Comparison of ENCODE assay signal across 21 cellular contexts in genomic region chr2:232506713-232507112, GRCh38. TPM values are rescaled to one million over a fixed set of nuclear protein-coding genes. Genes with fewer than 3 reads are reported as not detected.
DNase-seq lines count a peak whose midpoint lies in the region; ATAC-seq and TF ChIP-seq lines count a peak whose summit lies in the region.
"Had no signal": no experiment of that assay in that cellular context is flagged by ENCODE, and none has a peak within 500 bp of the region (broad histone marks: within the 10 kb centered on the region; RNA-seq: fewer than 3 reads in every experiment).

No MANE protein-coding gene starts in this region.

- peaks cover 13% of the 10 kb centered on the region for H3K4me1 Mint-ChIP-seq in activated T-helper 2 cell treated with anti-CD3 and anti-CD28 coated beads, Interferon-gamma antibody, Interleukin-2, Interleukin-4, amounts not matched to agents 10 μg/mL and 5 μg/mL and 100 μg/mL, durations not matched to agents 14 hours and 24 hours and 36 hours (ENCODE audit: low read depth)

- H3K36me3 Mint-ChIP-seq in activated T-helper 2 cell treated with anti-CD3 and anti-CD28 coated beads, Interferon-gamma antibody, Interleukin-2, Interleukin-4, amounts not matched to agents 10 μg/mL and 5 μg/mL and 100 μg/mL, durations not matched to agents 14 hours and 24 hours and 36 hours (ENCODE audit: low read depth) = no peaks in the 10 kb centered on the region

- DNase-seq in BE2C (peak; percentile 70), WERI-Rb-1 (no peak)
- no peak for DNase-seq in activated T-helper 2 cell treated with anti-CD3 and anti-CD28 coated beads, Interferon-gamma antibody, Interleukin-2, Interleukin-4, amounts not matched to agents 10 μg/mL and 5 μg/mL and 100 μg/mL, durations not matched to agents 14 hours and 24 hours and 36 hours (ENCODE audit: low spot score)
- DNase-seq: Caco-2; CD4-positive, alpha-beta T cell; DMS 273 treated with DMSO at 0.1 percent for 48 hours; DMS79 treated with DMSO at 0.1 percent for 48 hours; H9; HFFc6; KBM-7; MM.1S; NCI-H1048; NCI-H1417 treated with DMSO at 0.1 percent for 48 hours; NCI-H187; NCI-H446; NCI-H526 treated with DMSO at 0.1 percent for 48 hours; NK-92 treated with Interleukin-12 subunit alpha and Interleukin-12 subunit beta, amount 100 ng/mL, for 24 hours had no signal

- H3K9me3 ChIP-seq in BE2C (no peaks in the 10 kb centered on the region), WERI-Rb-1 (ENCODE audit: severe bottlenecking) (no peaks in the 10 kb centered on the region), neuron (ENCODE audit: low read length) (no peaks in the 10 kb centered on the region)
- H3K9me3 ChIP-seq: BLaER1, Caco-2 had no signal

- peaks cover 33% of the 10 kb centered on the region for H3K27me3 Mint-ChIP-seq in activated T-helper 2 cell treated with anti-CD3 and anti-CD28 coated beads, Interferon-gamma antibody, Interleukin-2, Interleukin-4, amounts not matched to agents 10 μg/mL and 5 μg/mL and 100 μg/mL, durations not matched to agents 14 hours and 24 hours and 36 hours (ENCODE audit: low read depth)

- peak overlapping the region; percentile 55 for H2AFZ ChIP-seq in neuron (ENCODE audit: low read depth, low read length)

- H3K4me1 ChIP-seq in BE2C (peaks cover 23% of the 10 kb centered on the region), neuron (ENCODE audit: insufficient read depth, low read length) (peaks cover 39% of the 10 kb centered on the region)
- H3K4me1 ChIP-seq: Caco-2 had no signal

- ATAC-seq in HG03175 (IDR thresholded peaks at IDR 0.05; ENCODE audit: unreplicated experiment) = no peak
- ATAC-seq: Panc1 had no signal

- H3K4me3 ChIP-seq in BE2C (ENCODE audit: low read depth, low read length) (no peak overlapping the region), WERI-Rb-1 (ENCODE audit: low read depth, low read length) (no peak overlapping the region), neuron (ENCODE audit: low read length) (no peak overlapping the region)
- H3K4me3 ChIP-seq: BLaER1 had no signal

- no peak for TF ChIP-seq CTCF in BE2C (IDR thresholded peaks at IDR 0.05; ENCODE audit: low read depth, low read length)
- TF ChIP-seq CTCF in WERI-Rb-1 (IDR thresholded peaks at IDR 0.05; ENCODE audit: low read depth, low read length) = no peak

- peak overlapping the region; percentile 69 for H3K27ac ChIP-seq in WERI-Rb-1
- H3K27ac ChIP-seq: BLaER1 had no signal

- no peak overlapping the region for H3K4me3 Mint-ChIP-seq in activated T-helper 2 cell treated with anti-CD3 and anti-CD28 coated beads, Interferon-gamma antibody, Interleukin-2, Interleukin-4, amounts not matched to agents 10 μg/mL and 5 μg/mL and 100 μg/mL, durations not matched to agents 14 hours and 24 hours and 36 hours (ENCODE audit: low read depth)
- H3K4me3 Mint-ChIP-seq: CD4-positive, alpha-beta T cell; HFFc6 had no signal

- H3K36me3 ChIP-seq in BE2C (no peaks in the 10 kb centered on the region), WERI-Rb-1 (no peaks in the 10 kb centered on the region), neuron (ENCODE audit: insufficient read depth, low read length) (no peaks in the 10 kb centered on the region)
- H3K36me3 ChIP-seq: BLaER1 had no signal

- H3K27me3 ChIP-seq in BE2C (no peaks in the 10 kb centered on the region), WERI-Rb-1 (ENCODE audit: insufficient read depth, low read depth, severe bottlenecking) (no peaks in the 10 kb centered on the region), neuron (ENCODE audit: insufficient read depth, low read length) (peaks cover 48% of the 10 kb centered on the region)

- intact Hi-C loops in activated T-helper 2 cell treated with anti-CD3 and anti-CD28 coated beads, Interferon-gamma antibody, Interleukin-2, Interleukin-4, amounts not matched to agents 10 μg/mL and 5 μg/mL and 100 μg/mL, durations not matched to agents 14 hours and 24 hours and 36 hours (cut with micrococcal nuclease) = no loop called here

- H3K27ac Mint-ChIP-seq in activated T-helper 2 cell treated with anti-CD3 and anti-CD28 coated beads, Interferon-gamma antibody, Interleukin-2, Interleukin-4, amounts not matched to agents 10 μg/mL and 5 μg/mL and 100 μg/mL, durations not matched to agents 14 hours and 24 hours and 36 hours = no peak overlapping the region
- H3K27ac Mint-ChIP-seq: CD4-positive, alpha-beta T cell; H9; HFFc6 had no signal

- no peaks in the 10 kb centered on the region for H3K9me3 Mint-ChIP-seq in activated T-helper 2 cell treated with anti-CD3 and anti-CD28 coated beads, Interferon-gamma antibody, Interleukin-2, Interleukin-4, amounts not matched to agents 10 μg/mL and 5 μg/mL and 100 μg/mL, durations not matched to agents 14 hours and 24 hours and 36 hours
- H3K9me3 Mint-ChIP-seq: CD4-positive, alpha-beta T cell; HFFc6 had no signal

RNA-seq across cellular contexts. Expression of gene PRSS56, which starts 13.5 kb away (rescaled TPM):
- polyA plus RNA-seq in BE2C (2012; ENCODE audit: insufficient read depth, insufficient read length, low read depth) = not detected
- not detected in 2 replicates for total RNA-seq in activated T-helper 2 cell treated with anti-CD3 and anti-CD28 coated beads, Interferon-gamma antibody, Interleukin-2, Interleukin-4, amounts not matched to agents 10 μg/mL and 5 μg/mL and 100 μg/mL, durations not matched to agents 14 hours and 24 hours and 36 hours
- total RNA-seq: Caco-2; CD4-positive, alpha-beta T cell; H9; HFFc6 had no signal

RNA-seq across cellular contexts. Expression of gene ECEL1, which starts 19.1 kb away (rescaled TPM):
- 0.37 TPM for polyA plus RNA-seq in BE2C (2012; ENCODE audit: insufficient read depth, insufficient read length, low read depth)
- total RNA-seq in activated T-helper 2 cell treated with anti-CD3 and anti-CD28 coated beads, Interferon-gamma antibody, Interleukin-2, Interleukin-4, amounts not matched to agents 10 μg/mL and 5 μg/mL and 100 μg/mL, durations not matched to agents 14 hours and 24 hours and 36 hours = 0.50 and 0.78 TPM in 2 replicates
- total RNA-seq: CD4-positive, alpha-beta T cell; HFFc6 had no signal

RNA-seq across cellular contexts. Expression of gene CHRND, which starts 19.2 kb away (rescaled TPM):
- not detected for polyA plus RNA-seq in BE2C (2012; ENCODE audit: insufficient read depth, insufficient read length, low read depth)
- total RNA-seq in activated T-helper 2 cell treated with anti-CD3 and anti-CD28 coated beads, Interferon-gamma antibody, Interleukin-2, Interleukin-4, amounts not matched to agents 10 μg/mL and 5 μg/mL and 100 μg/mL, durations not matched to agents 14 hours and 24 hours and 36 hours = not detected in 2 replicates
- total RNA-seq: Caco-2; CD4-positive, alpha-beta T cell; H9; HFFc6 had no signal

RNA-seq across cellular contexts. Expression of gene CHRNG, which starts 32.8 kb away (rescaled TPM):
- polyA plus RNA-seq in BE2C (2012; ENCODE audit: insufficient read depth, insufficient read length, low read depth) = 0.45 TPM
- total RNA-seq in activated T-helper 2 cell treated with anti-CD3 and anti-CD28 coated beads, Interferon-gamma antibody, Interleukin-2, Interleukin-4, amounts not matched to agents 10 μg/mL and 5 μg/mL and 100 μg/mL, durations not matched to agents 14 hours and 24 hours and 36 hours = not detected in 2 replicates
- total RNA-seq: Caco-2; CD4-positive, alpha-beta T cell; H9; HFFc6 had no signal

RNA-seq across cellular contexts. Expression of gene TIGD1, which starts 43.6 kb away (rescaled TPM):
- polyA plus RNA-seq in BE2C (2012; ENCODE audit: insufficient read depth, insufficient read length, low read depth) = 6.9 TPM
- 7.4 and 9.1 TPM in 2 replicates for total RNA-seq in activated T-helper 2 cell treated with anti-CD3 and anti-CD28 coated beads, Interferon-gamma antibody, Interleukin-2, Interleukin-4, amounts not matched to agents 10 μg/mL and 5 μg/mL and 100 μg/mL, durations not matched to agents 14 hours and 24 hours and 36 hours
